21 cellular contexts compared by ENCODE assay signal in genomic region chr9:107693620-107694326, GRCh38.
DNase-seq lines count a peak whose midpoint lies in the region; ATAC-seq, FAIRE-seq and TF ChIP-seq lines count a peak whose summit lies in the region.
"Had no signal": no experiment of that assay in that cellular context is flagged by ENCODE, and none has a peak within 500 bp of the region (broad histone marks: within the 10 kb centered on the region; RNA-seq: fewer than 3 reads in every experiment).

No MANE protein-coding gene starts in this region.

- H2BK5ac ChIP-seq in mesenchymal stem cell (ENCODE audit: low read depth, low read length, poor library complexity, severe bottlenecking): no peak overlapping the region

- DNase-seq in EL (peak; percentile 35), NCI-H1694 treated with DMSO at 0.1 percent for 48 hours (lab: John Stamatoyannopoulos, UW) (peak; percentile 64), choroid plexus epithelial cell (ENCODE audit: low read depth) (peak; percentile 18), mesenchymal stem cell (peak; percentile 72), NCI-H2227 (lab: John Stamatoyannopoulos, UW; ENCODE audit: unreplicated experiment) (no peak), frontal cortex (ENCODE audit: low spot score in 2 of 2) (no peak), NAMALWA (ENCODE audit: low spot score) (no peak)
- DNase-seq: activated gamma-delta T cell treated with Interleukin-2 at 50 U/mL for 16 hours; DMS53; effector memory CD8-positive, alpha-beta T cell; immature natural killer cell; NCI-H1417 treated with DMSO at 0.1 percent for 48 hours; NCI-H510A treated with DMSO at 0.1 percent for 48 hours; PC-3; T-cell; uterus had no signal

- no peak overlapping the region for H2AFZ ChIP-seq in mesenchymal stem cell (ENCODE audit: low read depth, low read length)

- no peak for FAIRE-seq in frontal cortex (lab: Jason Lieb, UNC)
- FAIRE-seq: K562 had no signal

- H3K14ac ChIP-seq in mesenchymal stem cell (ENCODE audit: low read length in 2 of 2): no peak overlapping the region

- H2BK15ac ChIP-seq in mesenchymal stem cell (ENCODE audit: low read depth, poor library complexity, severe bottlenecking): peak overlapping the region; percentile 31

- H3K18ac ChIP-seq in mesenchymal stem cell (ENCODE audit: low read depth in 1 of 2, low read length in 2 of 2): no peak overlapping the region

- no peak overlapping the region for H3K9ac ChIP-seq in mesenchymal stem cell (ENCODE audit: low read length)
- H3K9ac ChIP-seq: BLaER1 had no signal

- peak overlapping the region; percentile 30 for H2AK5ac ChIP-seq in mesenchymal stem cell (ENCODE audit: low read length, severe bottlenecking)

- H3K27ac ChIP-seq in mesenchymal stem cell (ENCODE audit: low read length, poor library complexity, severe bottlenecking): peak overlapping the region; percentile 49
- H3K27ac ChIP-seq: BLaER1, uterus had no signal

- no peak for ATAC-seq in HG02840 (IDR thresholded peaks at IDR 0.05; ENCODE audit: low FRiP score, unreplicated experiment)
- ATAC-seq: effector memory CD8-positive, alpha-beta T cell; HCT116; K562; PC-3; T-cell had no signal

- H3K79me1 ChIP-seq in mesenchymal stem cell (replicated peaks; ENCODE audit: low read length, poor library complexity, severe bottlenecking): no peaks in the 10 kb centered on the region

- no peak overlapping the region for H3K4ac ChIP-seq in mesenchymal stem cell (ENCODE audit: low read depth in 1 of 2, low read length in 2 of 2)

- no peak overlapping the region for H4K8ac ChIP-seq in mesenchymal stem cell (ENCODE audit: low read length)

- no peak for TF ChIP-seq CTCF in choroid plexus epithelial cell (conservative IDR thresholded peaks at IDR 0.05; ENCODE audit: low read depth, low read length)

- H3K4me1 ChIP-seq in mesenchymal stem cell (ENCODE audit: control insufficient read depth, insufficient read depth, low read depth, low read length): peaks cover 5% of the 10 kb centered on the region
- H3K4me1 ChIP-seq: BLaER1, uterus had no signal

- H2BK12ac ChIP-seq in mesenchymal stem cell (ENCODE audit: low read length in 2 of 2): no peak overlapping the region

- no peak overlapping the region for H3K4me3 ChIP-seq in choroid plexus epithelial cell (ENCODE audit: low read depth, low read length)
- H3K4me3 ChIP-seq in mesenchymal stem cell (ENCODE audit: insufficient read depth in 1 of 2, low read depth in 1 of 2, low read length in 2 of 2): no peak overlapping the region
- H3K4me3 ChIP-seq: BLaER1, K562, skin epidermis, uterus had no signal

- H3K4me2 ChIP-seq in mesenchymal stem cell (ENCODE audit: low read length, poor library complexity, severe bottlenecking): no peak overlapping the region
- H3K4me2 ChIP-seq: BLaER1 had no signal

- no peaks in the 10 kb centered on the region for H3K36me3 ChIP-seq in mesenchymal stem cell (ENCODE audit: control insufficient read depth in 1 of 2, insufficient read depth in 2 of 2, low read depth in 1 of 2, low read length in 2 of 2)
- H3K36me3 ChIP-seq: BLaER1, uterus had no signal

- no peaks in the 10 kb centered on the region for H3K9me3 ChIP-seq in mesenchymal stem cell (ENCODE audit: control insufficient read depth, low read length)
- H3K9me3 ChIP-seq: BLaER1, uterus had no signal

- no peak overlapping the region for H3K23ac ChIP-seq in mesenchymal stem cell (ENCODE audit: low read length in 2 of 2)

- H4K91ac ChIP-seq in mesenchymal stem cell (ENCODE audit: low read length): no peak overlapping the region

- no peaks in the 10 kb centered on the region for H3K27me3 ChIP-seq in mesenchymal stem cell (ENCODE audit: control insufficient read depth in 1 of 2, insufficient read depth in 1 of 2, low read length in 2 of 2)
- H3K27me3 ChIP-seq: BLaER1, uterus had no signal

- 85% methylated on average over 6 of the region's 7 CpGs for WGBS in mesenchymal stem cell

- no peak overlapping the region for H2BK120ac ChIP-seq in mesenchymal stem cell (ENCODE audit: low read depth, low read length)

Comparison
In these comparisons a context has a peak if more than half of its experiments do, and no peak if none do; other contexts are left out.
1. DNase-seq: peak in EL (single experiment), NCI-H1694 treated with DMSO at 0.1 percent for 48 hours (single experiment), choroid plexus epithelial cell (single experiment) and mesenchymal stem cell (single experiment); none in NCI-H2227 (single experiment), frontal cortex (0 of 2) and NAMALWA (single experiment).